ENCODE assay signal across 8 cellular contexts in the genomic region with DNA sequence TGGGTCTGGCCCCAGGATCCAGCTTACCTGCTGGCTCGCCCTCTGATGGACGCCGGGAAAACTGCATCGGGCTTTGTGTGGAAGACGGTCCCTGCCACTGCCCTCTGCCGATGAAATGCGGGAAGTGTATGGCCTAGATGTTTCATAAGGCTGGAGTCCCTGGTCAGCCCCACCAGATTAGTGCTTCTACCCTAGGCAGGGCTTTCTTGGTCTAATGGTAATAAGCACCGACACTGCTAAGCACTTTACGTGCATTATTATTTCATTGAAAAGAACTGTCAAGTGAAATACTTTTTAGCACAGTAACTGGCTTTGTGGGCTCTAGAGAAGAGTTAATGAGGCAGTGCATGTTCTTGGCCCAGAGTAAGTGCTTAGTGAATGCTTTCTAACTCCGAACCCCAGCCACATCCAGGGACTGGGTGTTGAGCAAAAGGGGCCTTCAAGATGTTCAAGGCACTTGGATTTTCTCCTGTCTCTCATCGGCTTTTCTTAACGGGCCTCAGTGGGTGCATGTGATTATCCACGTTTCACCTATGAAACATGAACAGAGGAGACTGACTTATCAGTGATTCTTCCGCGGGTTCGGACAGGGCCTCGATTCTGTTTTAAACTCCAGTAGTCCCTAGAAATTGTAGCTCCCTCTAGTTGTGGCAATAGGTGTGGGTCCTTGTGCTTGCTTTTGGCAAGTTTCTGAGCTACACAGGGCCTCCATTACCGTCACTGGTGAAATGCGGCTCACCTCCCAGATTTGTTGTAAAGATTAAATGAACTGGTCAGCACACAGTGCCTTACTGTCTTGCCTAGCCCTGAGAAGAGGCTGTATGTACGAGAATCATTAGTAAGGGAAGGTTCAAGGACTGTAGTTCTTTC. TPM values are rescaled to one million over a fixed set of nuclear protein-coding genes. Genes with fewer than 3 reads are reported as not detected.
DNase-seq lines count a peak whose midpoint lies in the region; ATAC-seq and TF ChIP-seq lines count a peak whose summit lies in the region.

No MANE protein-coding gene starts in this region.

- peak overlapping the region in 2 of 4 donors; percentile 67 to 88 for H3K4me3 Mint-ChIP-seq in CD4-positive, CD25-positive, alpha-beta regulatory T cell
- no peak overlapping the region for H3K4me3 Mint-ChIP-seq in endodermal cell

- H3K27me3 ChIP-seq in CD4-positive, CD25-positive, alpha-beta regulatory T cell (ENCODE audit: control insufficient read depth, insufficient read depth, low read length): no peaks in the 10 kb centered on the region
- no peaks in the 10 kb centered on the region for H3K27me3 ChIP-seq in NT2/D1 (ENCODE audit: insufficient read depth, insufficient read length)
- H3K27me3 ChIP-seq in endodermal cell (ENCODE audit: control insufficient read depth, insufficient read depth, low read length, poor library complexity, severe bottlenecking): no peaks in the 10 kb centered on the region

- H3K36me3 ChIP-seq in CD4-positive, CD25-positive, alpha-beta regulatory T cell (ENCODE audit: control insufficient read depth, insufficient read depth, low read length): peaks cover 14% of the 10 kb centered on the region
- H3K36me3 ChIP-seq in NT2/D1 (ENCODE audit: insufficient read depth, insufficient read length, low read length): peaks cover 62% of the 10 kb centered on the region
- peaks cover 68% of the 10 kb centered on the region for H3K36me3 ChIP-seq in endodermal cell (ENCODE audit: control insufficient read depth, insufficient read depth, low read length)

- peaks cover 17% of the 10 kb centered on the region for H3K4me1 ChIP-seq in CD4-positive, CD25-positive, alpha-beta regulatory T cell (ENCODE audit: control insufficient read depth, insufficient read depth, low read length, poor library complexity, severe bottlenecking)
- peaks cover 17% of the 10 kb centered on the region for H3K4me1 ChIP-seq in NT2/D1 (ENCODE audit: insufficient read depth, insufficient read length)
- peaks cover 12% of the 10 kb centered on the region for H3K4me1 ChIP-seq in endodermal cell (ENCODE audit: control insufficient read depth, insufficient read depth, low read length)

- peak; percentile 90 to 92 for ATAC-seq in CD4-positive, CD25-positive, alpha-beta regulatory T cell (ENCODE audit: low read depth in 2 of 2)
- ATAC-seq in GM19463 (IDR thresholded peaks at IDR 0.05; ENCODE audit: unreplicated experiment): peak; percentile 85

- WGBS in endodermal cell (ENCODE audit: insufficient coverage in 1 of 2, insufficient read length in 1 of 2), 2 experiments: 56 to 60% methylated on average over 16 to 20 of the region's 20 CpGs

- H3K4me3 ChIP-seq in CD4-positive, CD25-positive, alpha-beta regulatory T cell (ENCODE audit: low read depth, low read length): no peak overlapping the region
- H3K4me3 ChIP-seq in NT2/D1 (ENCODE audit: insufficient read length, low read depth) (no peak overlapping the region), endodermal cell (ENCODE audit: low read length) (no peak overlapping the region)

- H3K27ac ChIP-seq in CD4-positive, CD25-positive, alpha-beta regulatory T cell (ENCODE audit: insufficient read depth, low read length, poor library complexity, severe bottlenecking): peak overlapping the region; percentile 28
- no peak overlapping the region for H3K27ac ChIP-seq in endodermal cell (ENCODE audit: low read depth, low read length)

- H3K9ac ChIP-seq in NT2/D1 (ENCODE audit: insufficient read length, low read depth) (peak overlapping the region; percentile 34), endodermal cell (ENCODE audit: extremely low read depth, low read length, poor library complexity, severe bottlenecking) (no peak overlapping the region)

- peak overlapping the region in 1 of 3 donors; percentile 52 for H3K27ac Mint-ChIP-seq in CD4-positive, CD25-positive, alpha-beta regulatory T cell
- H3K27ac Mint-ChIP-seq in endodermal cell: peak overlapping the region; percentile 82

- H3K4me1 Mint-ChIP-seq in CD4-positive, CD25-positive, alpha-beta regulatory T cell: peaks cover 0 to 32% (median 4%) of the 10 kb centered on the region in 4 donors
- peaks cover 7% of the 10 kb centered on the region for H3K4me1 Mint-ChIP-seq in endodermal cell

- H3K36me3 Mint-ChIP-seq in CD4-positive, CD25-positive, alpha-beta regulatory T cell: no peaks in the 10 kb centered on the region
- H3K36me3 Mint-ChIP-seq in endodermal cell (ENCODE audit: low read depth): peaks cover 49% of the 10 kb centered on the region

- no peaks in the 10 kb centered on the region for H3K27me3 Mint-ChIP-seq in CD4-positive, CD25-positive, alpha-beta regulatory T cell
- H3K27me3 Mint-ChIP-seq in endodermal cell (ENCODE audit: insufficient read depth): no peaks in the 10 kb centered on the region

- no peaks in the 10 kb centered on the region for H3K9me3 ChIP-seq in CD4-positive, CD25-positive, alpha-beta regulatory T cell (ENCODE audit: control insufficient read depth in 2 of 2, low read length in 2 of 2)
- H3K9me3 ChIP-seq in NT2/D1 (ENCODE audit: insufficient read depth, low read length): no peaks in the 10 kb centered on the region; the same call in 1 of the 2 replicates
- H3K9me3 ChIP-seq in endodermal cell (ENCODE audit: control insufficient read depth, low read length): no peaks in the 10 kb centered on the region

- DNase-seq in CD4-positive, CD25-positive, alpha-beta regulatory T cell: peak; percentile 83 to 90 (median 85)
- DNase-seq in HuH-7.5 (ENCODE audit: low spot score): peak; percentile 76
- DNase-seq in NT2/D1 (ENCODE audit: low read depth, low spot score): peak; percentile 87
- DNase-seq in activated CD8-positive, alpha-beta memory T cell treated with anti-CD3 and anti-CD28 coated beads, Interleukin-2, amount 50 U/mL, for 1 hour (ENCODE audit: extremely low read depth): peak; percentile 68
- peak; percentile 99 for DNase-seq in endodermal cell
- DNase-seq in midbrain (lab: John Stamatoyannopoulos, UW): peak; percentile 92
- peak; percentile 73 to 76 for DNase-seq in stimulated activated CD8-positive, alpha-beta memory T cell treated with anti-CD3 and anti-CD28 coated beads, Interleukin-2, amount 100 ng/mL, for 1 hour (ENCODE audit: low read depth in 2 of 2)

- peak; percentile 99 for TF ChIP-seq CTCF in endodermal cell (conservative IDR thresholded peaks at IDR 0.05)

- H3K9me3 Mint-ChIP-seq in CD4-positive, CD25-positive, alpha-beta regulatory T cell: no peaks in the 10 kb centered on the region
- no peaks in the 10 kb centered on the region for H3K9me3 Mint-ChIP-seq in endodermal cell

RNA-seq across cellular contexts. Expression of gene TRAF4, which starts 6.6 kb away (rescaled TPM):
- total RNA-seq in CD4-positive, CD25-positive, alpha-beta regulatory T cell: 320 TPM
- polyA plus RNA-seq in CD4-positive, CD25-positive, alpha-beta regulatory T cell: 1 to 10 TPM; 1.1 to 2.9 (median 1.7) TPM
- total RNA-seq in endodermal cell: 100 to 1,000 TPM; 168 to 169 TPM
- 118 TPM for polyA plus RNA-seq in endodermal cell (2013, experiment 1 of 2)
- 106 TPM for polyA plus RNA-seq in endodermal cell (2013, experiment 2 of 2)

RNA-seq across cellular contexts. Expression of gene NEK8, which starts 21.8 kb away (rescaled TPM):
- total RNA-seq in CD4-positive, CD25-positive, alpha-beta regulatory T cell: 7.5 TPM
- 1 to 10 TPM; 1.8 to 2.6 (median 2.0) TPM for polyA plus RNA-seq in CD4-positive, CD25-positive, alpha-beta regulatory T cell
- total RNA-seq in endodermal cell: 10 to 100 TPM; 11.2 to 15.7 TPM
- 5.7 TPM for polyA plus RNA-seq in endodermal cell (2013, experiment 1 of 2)
- polyA plus RNA-seq in endodermal cell (2013, experiment 2 of 2): 5.5 TPM

RNA-seq across cellular contexts. Expression of gene TLCD1, which starts 24.4 kb away (rescaled TPM):
- 1.3 TPM for total RNA-seq in CD4-positive, CD25-positive, alpha-beta regulatory T cell
- polyA plus RNA-seq in CD4-positive, CD25-positive, alpha-beta regulatory T cell: not detected
- total RNA-seq in endodermal cell: 10 to 100 TPM; 17.0 to 22.9 TPM
- polyA plus RNA-seq in endodermal cell (2013, experiment 1 of 2): 8.3 TPM
- 7.2 TPM for polyA plus RNA-seq in endodermal cell (2013, experiment 2 of 2)

RNA-seq across cellular contexts. Expression of gene RPL23A, which starts 30.6 kb away (rescaled TPM):
- total RNA-seq in CD4-positive, CD25-positive, alpha-beta regulatory T cell: 2,050 TPM
- polyA plus RNA-seq in CD4-positive, CD25-positive, alpha-beta regulatory T cell: 1,000 to 10,000 TPM; 4,206 to 5,707 (median 4,669) TPM
- 1,000 to 10,000 TPM; 1,639 TPM for total RNA-seq in endodermal cell
- polyA plus RNA-seq in endodermal cell (2013, experiment 1 of 2): 2,129 TPM
- 2,042 TPM for polyA plus RNA-seq in endodermal cell (2013, experiment 2 of 2)

RNA-seq across cellular contexts. Expression of gene RAB34, which starts 32.7 kb away (rescaled TPM):
- 4.0 TPM for total RNA-seq in CD4-positive, CD25-positive, alpha-beta regulatory T cell
- polyA plus RNA-seq in CD4-positive, CD25-positive, alpha-beta regulatory T cell: 10 to 100 TPM in 1 of 4 donors, 1 to 10 TPM in 3; 6.6 to 11.5 (median 6.9) TPM
- total RNA-seq in endodermal cell: 100 to 1,000 TPM; 111 to 112 TPM
- polyA plus RNA-seq in endodermal cell (2013, experiment 1 of 2): 92.9 TPM
- 105 TPM for polyA plus RNA-seq in endodermal cell (2013, experiment 2 of 2)
